In the genomic region with DNA sequence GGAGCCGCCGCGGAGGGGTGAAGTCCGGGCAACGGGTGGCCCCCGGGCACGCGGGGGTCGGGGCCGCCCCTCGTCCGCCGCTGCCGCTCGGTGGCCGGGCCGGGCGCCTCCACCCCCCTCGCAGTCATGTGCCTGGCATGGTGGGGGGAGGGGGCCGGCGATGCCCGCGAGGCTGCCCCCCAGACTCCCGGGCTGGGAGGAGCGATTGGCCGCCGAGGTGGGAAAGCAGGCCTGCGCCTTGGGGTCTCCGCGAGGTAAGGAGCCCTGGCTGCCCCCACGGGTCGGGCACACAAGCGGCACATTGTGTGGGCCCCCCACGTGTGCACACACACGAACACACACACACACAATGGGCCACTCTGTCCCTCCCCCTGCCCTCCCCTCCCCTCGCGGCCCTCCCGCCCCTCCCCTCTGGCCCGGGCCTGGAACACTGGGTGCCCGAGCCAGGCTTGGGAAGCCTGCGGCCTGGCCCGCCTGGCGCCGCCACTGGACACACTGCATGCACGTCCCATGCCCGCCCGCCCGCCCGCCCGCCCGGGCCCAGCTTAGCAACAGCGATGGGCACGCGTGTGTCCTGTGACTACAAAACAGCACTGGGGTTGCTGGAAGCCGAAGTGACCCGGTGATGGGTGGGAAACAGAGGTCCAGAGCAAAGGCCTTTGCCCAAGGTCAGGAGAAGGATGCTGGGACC, we compare ENCODE assay signal across 10 cellular contexts. TPM values are rescaled to one million over a fixed set of nuclear protein-coding genes. Genes with fewer than 3 reads are reported as not detected.
DNase-seq lines count a peak whose midpoint lies in the region; ATAC-seq and TF ChIP-seq lines count a peak whose summit lies in the region.
"Had no signal": no experiment of that assay in that cellular context is flagged by ENCODE, and none has a peak within 500 bp of the region (broad histone marks: within the 10 kb centered on the region; RNA-seq: fewer than 3 reads in every experiment).

No MANE protein-coding gene starts in this region.

- no peak overlapping the region for H2BK5ac ChIP-seq in H9 (ENCODE audit: insufficient read length, low read length)

- peak overlapping the region; percentile 30 for H3K4me3 ChIP-seq in astrocyte of the spinal cord (ENCODE audit: low read depth, low read length)
- H3K4me3 ChIP-seq in smooth muscle cell = peak overlapping the region; percentile 54
- peak overlapping the region in 1 of 2 donors; percentile 25 for H3K4me3 ChIP-seq in left lung

- H3K36me3 ChIP-seq in smooth muscle cell (ENCODE audit: low read depth) = no peaks in the 10 kb centered on the region
- H3K36me3 ChIP-seq in left lung = no peaks in the 10 kb centered on the region

- H2AK5ac ChIP-seq in H9 (ENCODE audit: insufficient read length, low read length) = no peak overlapping the region

- no peak overlapping the region for H3K23ac ChIP-seq in H9 (ENCODE audit: insufficient read length, low read depth, low read length)

- peak overlapping the region; percentile 65 to 74; a peak in 4 of 5 replicates for H3K4me3 Mint-ChIP-seq in H9
- H3K4me3 Mint-ChIP-seq in activated T-cell treated with anti-CD3 and anti-CD28 coated beads, Interleukin-2, amount 50 U/mL, for 24 hours = no peak overlapping the region

- H2AFZ ChIP-seq in H9 (ENCODE audit: low read length) = no peak overlapping the region
- H2AFZ ChIP-seq in smooth muscle cell (ENCODE audit: low read depth) = no peak overlapping the region

- no peak overlapping the region for H3T11ph ChIP-seq in H9 (ENCODE audit: low read length)

- no peak overlapping the region for H3K4ac ChIP-seq in H9 (ENCODE audit: low read depth, low read length)

- H3K36me3 Mint-ChIP-seq in H9 (ENCODE audit: insufficient read depth in 1 of 3, low read depth in 3 of 3) = peaks cover 15 to 41% (median 40%) of the 10 kb centered on the region in 3 experiments; a peak in 6 of 7 replicates
- no peaks in the 10 kb centered on the region for H3K36me3 Mint-ChIP-seq in activated T-cell treated with anti-CD3 and anti-CD28 coated beads, Interleukin-2, amount 50 U/mL, for 24 hours (ENCODE audit: low read depth)
- H3K36me3 Mint-ChIP-seq: activated naive CD4-positive, alpha-beta T cell treated with anti-CD3 and anti-CD28 coated beads, Interleukin-2, amount 50 U/mL, for 24 hours had no signal

- H3K27me3 Mint-ChIP-seq in H9 (ENCODE audit: low read depth) = 0 out of 2 replicates have a peak, but pooled peaks cover 2% of the 10 kb centered on the region
- peaks cover 41% of the 10 kb centered on the region for H3K27me3 Mint-ChIP-seq in activated T-cell treated with anti-CD3 and anti-CD28 coated beads, Interleukin-2, amount 50 U/mL, for 24 hours

- H3K4me1 ChIP-seq in H9 (ENCODE audit: insufficient read depth, low read length) = no peaks in the 10 kb centered on the region; the same call in 1 of the 2 replicates
- no peaks in the 10 kb centered on the region for H3K4me1 ChIP-seq in smooth muscle cell (ENCODE audit: low read depth)
- no peaks in the 10 kb centered on the region for H3K4me1 ChIP-seq in left lung

- DNase-seq in H9 (no peak), astrocyte of the spinal cord (ENCODE audit: low read depth, low spot score) (peak; percentile 27), hypothalamus (lab: John Stamatoyannopoulos, UW) (peak in 46 of 51 donors; percentile 6 to 81 (median 57)), smooth muscle cell (lab: John Stamatoyannopoulos, UW; ENCODE audit: unreplicated experiment) (no peak), CD1c-positive myeloid dendritic cell (ENCODE audit: extremely low spot score) (no peak), left lung (no peak)
- no peak for DNase-seq in activated T-cell treated with anti-CD3 and anti-CD28 coated beads, Interleukin-2, amount 50 U/mL, for 24 hours
- DNase-seq: NCI-H187 treated with DMSO at 0.1 percent for 48 hours had no signal

- no peaks in the 10 kb centered on the region; the same call in 1 of the 2 replicates for H3K79me2 ChIP-seq in H9 (ENCODE audit: insufficient read depth, low read length)
- no peaks in the 10 kb centered on the region for H3K79me2 ChIP-seq in smooth muscle cell (ENCODE audit: low read depth)

- H3F3A ChIP-seq in smooth muscle cell (ENCODE audit: low read depth) = no peaks in the 10 kb centered on the region

- intact Hi-C loops in left lung (cut with DNase I) = no loop called here

- peaks cover 9 to 15% of the 10 kb centered on the region in 2 experiments for H3K4me1 Mint-ChIP-seq in H9
- no peaks in the 10 kb centered on the region for H3K4me1 Mint-ChIP-seq in activated T-cell treated with anti-CD3 and anti-CD28 coated beads, Interleukin-2, amount 50 U/mL, for 24 hours (ENCODE audit: low read depth)
- H3K4me1 Mint-ChIP-seq: activated naive CD4-positive, alpha-beta T cell treated with anti-CD3 and anti-CD28 coated beads, Interleukin-2, amount 50 U/mL, for 24 hours had no signal

- in situ Hi-C loops in astrocyte of the spinal cord (cut with HindIII; ENCODE audit: low sequenced_read_pairs) = no loop called here

- no peaks in the 10 kb centered on the region for H3K79me1 ChIP-seq in H9 (ENCODE audit: insufficient read depth, low read depth, low read length, poor library complexity, severe bottlenecking)

- H3K4me2 ChIP-seq in H9 (ENCODE audit: insufficient read depth, insufficient read length, low read length) (peak overlapping the region; percentile 54), smooth muscle cell (peak overlapping the region; percentile 81)

- H3K14ac ChIP-seq in H9 (ENCODE audit: insufficient read depth, low read length) = no peak overlapping the region

- H3K9ac ChIP-seq in H9 (ENCODE audit: extremely low read depth, insufficient read length, low read length) (no peak overlapping the region), smooth muscle cell (ENCODE audit: low read depth) (no peak overlapping the region)

- peaks cover 26 to 52% of the 10 kb centered on the region in 2 experiments for H3K9me3 Mint-ChIP-seq in H9
- no peaks in the 10 kb centered on the region for H3K9me3 Mint-ChIP-seq in activated T-cell treated with anti-CD3 and anti-CD28 coated beads, Interleukin-2, amount 50 U/mL, for 24 hours
- H3K9me3 Mint-ChIP-seq: activated naive CD4-positive, alpha-beta T cell treated with anti-CD3 and anti-CD28 coated beads, Interleukin-2, amount 50 U/mL, for 24 hours had no signal

- ATAC-seq in HG03442 (IDR thresholded peaks at IDR 0.05; ENCODE audit: unreplicated experiment) (no peak), left lung (no peak)

- H3K27me3 ChIP-seq in H9 (ENCODE audit: insufficient read depth, low read length) (no peaks in the 10 kb centered on the region), smooth muscle cell (ENCODE audit: low read depth) (no peaks in the 10 kb centered on the region), left lung (peaks cover 0 to 55% of the 10 kb centered on the region in 2 donors)

- no peak overlapping the region for H4K8ac ChIP-seq in H9 (replicated peaks; ENCODE audit: insufficient read length, low read depth, low read length)

- H3K9me3 ChIP-seq in H9 (ENCODE audit: control insufficient read depth, low read depth, low read length) (peaks cover 6% of the 10 kb centered on the region), smooth muscle cell (replicated peaks; ENCODE audit: low read depth) (no peaks in the 10 kb centered on the region), left lung (no peaks in the 10 kb centered on the region)

- no peak overlapping the region for H2BK20ac ChIP-seq in H9 (ENCODE audit: low read depth, low read length, poor library complexity, severe bottlenecking)

- H2BK120ac ChIP-seq in H9 (ENCODE audit: low read depth, low read length, poor library complexity, severe bottlenecking) = no peak overlapping the region

- H4K20me1 ChIP-seq in H9 (ENCODE audit: control insufficient read depth, insufficient read depth, insufficient read length) (peaks cover 5% of the 10 kb centered on the region), smooth muscle cell (ENCODE audit: low read depth) (peaks cover 27% of the 10 kb centered on the region)

- H3K56ac ChIP-seq in H9 (ENCODE audit: insufficient read length, low read depth, low read length) = no peak overlapping the region

- H2BK12ac ChIP-seq in H9 (ENCODE audit: insufficient read length, low read depth, low read length) = no peak overlapping the region

- H3K27ac Mint-ChIP-seq in H9 = no peak overlapping the region
- no peak overlapping the region for H3K27ac Mint-ChIP-seq in activated T-cell treated with anti-CD3 and anti-CD28 coated beads, Interleukin-2, amount 50 U/mL, for 24 hours
- H3K27ac Mint-ChIP-seq: activated naive CD4-positive, alpha-beta T cell treated with anti-CD3 and anti-CD28 coated beads, Interleukin-2, amount 50 U/mL, for 24 hours had no signal

- no CpG with 5 or more reads among the region's 56 CpGs for WGBS in H9 (ENCODE audit: extremely low coverage, insufficient read length, low lambda C conversion rate)
- 71% methylated on average over 22 of the region's 56 CpGs for WGBS in smooth muscle cell (ENCODE audit: low lambda C conversion rate)

- no peak overlapping the region for H2BK15ac ChIP-seq in H9 (ENCODE audit: low read depth, low read length)

- no peak for TF ChIP-seq CTCF in H9 (conservative IDR thresholded peaks at IDR 0.05)
- no peak for TF ChIP-seq CTCF in astrocyte of the spinal cord (IDR thresholded peaks at IDR 0.05; ENCODE audit: low read depth, low read length)
- no peak for TF ChIP-seq CTCF in smooth muscle cell (IDR thresholded peaks at IDR 0.05; ENCODE audit: borderline replicate concordance, insufficient read depth, poor library complexity, severe bottlenecking)
- no peak for TF ChIP-seq CTCF in left lung (IDR thresholded peaks at IDR 0.05)

- H4K91ac ChIP-seq in H9 (ENCODE audit: insufficient read length, low read depth, low read length) = no peak overlapping the region

- H4K5ac ChIP-seq in H9 (ENCODE audit: insufficient read length, low read depth, low read length) = no peak overlapping the region

- no peak overlapping the region for H3K18ac ChIP-seq in H9 (ENCODE audit: insufficient read length, low read depth, low read length)

- no peaks in the 10 kb centered on the region for H3K23me2 ChIP-seq in H9 (ENCODE audit: insufficient read length, low read depth, low read length, poor library complexity, severe bottlenecking)

- H3K27ac ChIP-seq in H9 (ENCODE audit: insufficient read length, low read depth, low read length) = no peak overlapping the region
- no peak overlapping the region for H3K27ac ChIP-seq in smooth muscle cell (ENCODE audit: low read depth)
- H3K27ac ChIP-seq in left lung = no peak overlapping the region

RNA-seq across cellular contexts. Expression of gene SLC6A8, which starts 1.3 kb away (rescaled TPM):
- total RNA-seq in H9 (2021) = 229 and 231 TPM in 2 replicates
- 42.6 and 45.2 TPM in 2 replicates for total RNA-seq in smooth muscle cell
- 98.1 and 128 TPM in 2 replicates for polyA plus RNA-seq in smooth muscle cell
- 10 to 100 TPM; 10.5 to 11.2 TPM for total RNA-seq in left lung

RNA-seq across cellular contexts. Expression of gene PNCK, which starts 15.4 kb away (rescaled TPM):
- total RNA-seq in H9 (2021) = 26.2 and 26.8 TPM in 2 replicates
- 4.0 and 6.4 TPM in 2 replicates for total RNA-seq in smooth muscle cell
- polyA plus RNA-seq in smooth muscle cell = 2.8 and 9.2 TPM in 2 replicates
- 1 to 10 TPM in 1 of 2 donors, not detected in 1; 1.1 TPM for total RNA-seq in left lung

RNA-seq across cellular contexts. Expression of gene BCAP31, which starts 35.1 kb away (rescaled TPM):
- total RNA-seq in H9 (2021) (138 and 140 TPM in 2 replicates), smooth muscle cell (128 and 139 TPM in 2 replicates), left lung (100 to 1,000 TPM; 218 to 243 TPM)
- polyA plus RNA-seq in smooth muscle cell = 207 and 260 TPM in 2 replicates

RNA-seq across cellular contexts. Expression of gene ABCD1, which starts 35.6 kb away (rescaled TPM):
- total RNA-seq in H9 (2021) = 10.2 and 11.1 TPM in 2 replicates
- total RNA-seq in smooth muscle cell = 6.2 and 7.1 TPM in 2 replicates
- 9.4 and 10.9 TPM in 2 replicates for polyA plus RNA-seq in smooth muscle cell
- total RNA-seq in left lung = 10 to 100 TPM; 14.2 to 18.5 TPM

RNA-seq across cellular contexts. Expression of gene DUSP9, which starts 42.0 kb away (rescaled TPM):
- total RNA-seq in H9 (2021) (2.3 and 2.4 TPM in 2 replicates), smooth muscle cell (3.0 and 4.7 TPM in 2 replicates), left lung (under 1 TPM in 1 of 2 donors, not detected in 1; 0.16 TPM)
- 7.2 and 11.3 TPM in 2 replicates for polyA plus RNA-seq in smooth muscle cell

Comparison
In these comparisons a context has a peak if more than half of its experiments do, and no peak if none do; other contexts are left out.
1. DNase-seq: peak in astrocyte of the spinal cord (single experiment) and hypothalamus (46 of 51); none in H9 (single experiment), smooth muscle cell (single experiment), activated T-cell treated with anti-CD3 and anti-CD28 coated beads, Interleukin-2, amount 50 U/mL, for 24 hours (single experiment), CD1c-positive myeloid dendritic cell (single experiment) and left lung (0 of 2).